In genomic region chr2:167264380-167264779, GRCh38 we compare ENCODE assay signal across 1 cellular context.
TF ChIP-seq lines count a peak whose summit lies in the region.

No MANE protein-coding gene starts in this region.

TF ChIP-seq in SK-N-SH treated with all-trans-retinoic acid at 6 μM for 48 hours, 23 proteins besides CTCF, POLR2A, EP300 and RAD21 (continued from another document):
- TF ChIP-seq CREB5 (CRISPR knock-in tag; IDR thresholded peaks at IDR 0.05; ENCODE audit: low read depth) (no peak), TOX (CRISPR knock-in tag; IDR thresholded peaks at IDR 0.05; ENCODE audit: borderline replicate concordance) (no peak), TSHZ2 (CRISPR knock-in tag; IDR thresholded peaks at IDR 0.05) (no peak)
TF ChIP-seq in SK-N-SH treated with all-trans-retinoic acid at 6 μM for 48 hours: peak in this region for 0.
